ENCODE assay signal across 17 cellular contexts in genomic region chr16:54511181-54511731, GRCh38.
DNase-seq lines count a peak whose midpoint lies in the region; ATAC-seq and TF ChIP-seq lines count a peak whose summit lies in the region.
"Had no signal": no experiment of that assay in that cellular context is flagged by ENCODE, and none has a peak within 500 bp of the region (broad histone marks: within the 10 kb centered on the region; RNA-seq: fewer than 3 reads in every experiment).

No MANE protein-coding gene starts in this region.

- H3K36me3 ChIP-seq in SK-N-SH (replicated peaks in 1 of 2; ENCODE audit: control insufficient read depth in 1 of 2, insufficient read depth in 2 of 2, low read length in 1 of 2) (no peaks in the 10 kb centered on the region), skeletal muscle satellite cell (ENCODE audit: insufficient read depth, low read length) (no peaks in the 10 kb centered on the region)
- H3K36me3 ChIP-seq: ascending aorta, gastroesophageal sphincter had no signal

- H3K27me3 ChIP-seq in SK-N-SH (ENCODE audit: insufficient read depth): no peaks in the 10 kb centered on the region
- no peaks in the 10 kb centered on the region for H3K27me3 ChIP-seq in skeletal muscle satellite cell (ENCODE audit: control insufficient read depth, insufficient read depth, low read length)
- H3K27me3 ChIP-seq: ascending aorta had no signal

- no peaks in the 10 kb centered on the region for H3K36me3 Mint-ChIP-seq in MCF 10A (ENCODE audit: insufficient read depth, unreplicated experiment)
- H3K36me3 Mint-ChIP-seq: immature natural killer cell had no signal

- no peaks in the 10 kb centered on the region for H3K9me2 ChIP-seq in SK-N-SH

- H3K79me2 ChIP-seq in SK-N-SH (ENCODE audit: insufficient read depth): no peaks in the 10 kb centered on the region

- no peaks in the 10 kb centered on the region for H3K9me3 ChIP-seq in SK-N-SH
- no peaks in the 10 kb centered on the region for H3K9me3 ChIP-seq in skeletal muscle satellite cell (replicated peaks; ENCODE audit: low read length)
- H3K9me3 ChIP-seq: ascending aorta, gastroesophageal sphincter had no signal

- no peaks in the 10 kb centered on the region for H3K9me3 Mint-ChIP-seq in MCF 10A (ENCODE audit: unreplicated experiment)

- BruUV-seq in MCF 10A (replicated peaks; lab: Mats Ljungman, UMichigan): no TSS peak

- CTCF ChIA-PET in SK-N-SH (lab: Yijun Ruan, JAX): no interaction called here
- CTCF ChIA-PET in MCF 10A (lab: Yijun Ruan, JAX): interaction anchor here (0.6 to 0.9 kb wide), 4 partner anchors 9 to 190 kb away, joined by 3 to 5 read pairs (median 3); no protein-coding TSS in a partner anchor

- H3F3A ChIP-seq in SK-N-SH (replicated peaks; ENCODE audit: insufficient read depth): no peaks in the 10 kb centered on the region

- ATAC-seq in SK-N-SH treated with all-trans-retinoic acid at 6 μM for 48 hours (peak; percentile 35; the same call in 2 of the 3 replicates), GM21529 (IDR thresholded peaks at IDR 0.05; ENCODE audit: unreplicated experiment) (no peak), GM19035 (IDR thresholded peaks at IDR 0.05; ENCODE audit: unreplicated experiment) (no peak)
- ATAC-seq: gastroesophageal sphincter had no signal

- intact Hi-C loops in MCF 10A (cut with micrococcal nuclease): no loop called here

- no peak for TF ChIP-seq RAD21 in SK-N-SH (IDR thresholded peaks at IDR 0.05; ENCODE audit: low read length)

- H3K4me1 ChIP-seq in SK-N-SH (ENCODE audit: control insufficient read depth in 1 of 2, insufficient read depth in 2 of 2, low read depth in 1 of 2, low read length in 1 of 2) (peaks cover 5 to 8% of the 10 kb centered on the region in 2 experiments; a peak in 3 of 4 replicates), skeletal muscle satellite cell (ENCODE audit: control insufficient read depth, insufficient read depth, low read length) (peaks cover 15% of the 10 kb centered on the region)
- H3K4me1 ChIP-seq: ascending aorta had no signal

- no peak overlapping the region for H3K4me3 Mint-ChIP-seq in MCF 10A (ENCODE audit: unreplicated experiment)
- H3K4me3 Mint-ChIP-seq: immature natural killer cell had no signal

- WGBS in SK-N-SH (ENCODE audit: low lambda C conversion rate): 66% methylated on average over 4 of the region's 4 CpGs

- H3K27me3 Mint-ChIP-seq in MCF 10A (ENCODE audit: insufficient read depth, unreplicated experiment): peaks cover 7% of the 10 kb centered on the region

- H3K9ac ChIP-seq in SK-N-SH (no peak overlapping the region), skeletal muscle satellite cell (ENCODE audit: low read depth, low read length) (peak overlapping the region; percentile 18)

- no peak overlapping the region for H3K27ac ChIP-seq in SK-N-SH (ENCODE audit: low read depth in 2 of 2, low read length in 1 of 2)
- H3K27ac ChIP-seq: ascending aorta, gastroesophageal sphincter had no signal

- POLR2A ChIA-PET in SK-N-SH (lab: Yijun Ruan, JAX): no interaction called here
- POLR2A ChIA-PET in MCF 10A (lab: Yijun Ruan, JAX): interaction anchor here (0.7 kb wide), 1 partner anchor 11 kb away, joined by 5 read pairs; no protein-coding TSS in a partner anchor

- TF ChIP-seq CTCF in SK-N-SH (IDR thresholded peaks at IDR 0.05): no peak
- TF ChIP-seq CTCF in MCF 10A (IDR thresholded peaks at IDR 0.05; ENCODE audit: unreplicated experiment): no peak

- no peak for DNase-seq in SK-N-SH
- no peak for DNase-seq in MCF 10A (ENCODE audit: unreplicated experiment)
- DNase-seq in iris pigment epithelial cell (ENCODE audit: low read depth): peak; percentile 19
- DNase-seq in stimulated activated CD4-positive, alpha-beta T cell treated with anti-CD3 and anti-CD28 coated beads, Interleukin-2, amount 100 ng/mL, for 48 hours: no peak
- DNase-seq: immature natural killer cell; KG1; midbrain; NCI-H1694; posterior cingulate gyrus; stimulated activated CD4-positive, alpha-beta T cell treated with anti-CD3 and anti-CD28 coated beads, Interleukin-15, amount 100 ng/mL, for 24 hours; substantia nigra had no signal

- no peak overlapping the region for H3K4me2 ChIP-seq in SK-N-SH
- H3K4me2 ChIP-seq in skeletal muscle satellite cell (ENCODE audit: low read length): peak overlapping the region; percentile 49

- TF ChIP-seq EP300 in SK-N-SH (IDR thresholded peaks at IDR 0.05; ENCODE audit: borderline replicate concordance in 1 of 2, low read depth in 1 of 2, low read length in 1 of 2): no peak

- H3K4me3 ChIP-seq in SK-N-SH (ENCODE audit: low read depth in 2 of 2, low read length in 1 of 2) (no peak overlapping the region), skeletal muscle satellite cell (ENCODE audit: low read length) (no peak overlapping the region)
- H3K4me3 ChIP-seq: ascending aorta, gastroesophageal sphincter had no signal

- H3K27ac Mint-ChIP-seq in MCF 10A (ENCODE audit: low read depth, unreplicated experiment): peak overlapping the region; percentile 61
- H3K27ac Mint-ChIP-seq: immature natural killer cell had no signal

- H4K20me1 ChIP-seq in SK-N-SH (ENCODE audit: insufficient read depth): no peaks in the 10 kb centered on the region

- no peak overlapping the region for H2AFZ ChIP-seq in SK-N-SH (ENCODE audit: low read depth)

- peaks cover 8% of the 10 kb centered on the region for H3K4me1 Mint-ChIP-seq in MCF 10A (ENCODE audit: insufficient read depth, unreplicated experiment)
- H3K4me1 Mint-ChIP-seq: immature natural killer cell had no signal

TF ChIP-seq in SK-N-SH treated with all-trans-retinoic acid at 6 μM for 48 hours, 23 proteins besides CTCF, POLR2A, EP300 and RAD21:
- peak; percentile 50 for TF ChIP-seq ISL1 (CRISPR knock-in tag; IDR thresholded peaks at IDR 0.05)
- no peak for TF ChIP-seq OSR1 (CRISPR knock-in tag; IDR thresholded peaks at IDR 0.05)
- no peak for TF ChIP-seq CSDC2 (CRISPR knock-in tag; IDR thresholded peaks at IDR 0.05)

TF ChIP-seq in SK-N-SH, 30 proteins besides CTCF, POLR2A, EP300 and RAD21:
- TF ChIP-seq JUND (IDR thresholded peaks at IDR 0.05) (no peak), YY1 (IDR thresholded peaks at IDR 0.05; ENCODE audit: low read depth) (no peak), MXI1 (IDR thresholded peaks at IDR 0.05; ENCODE audit: low read depth, low read length) (no peak), EZH2phosphoT487 (IDR thresholded peaks at IDR 0.05; ENCODE audit: borderline replicate concordance, low read depth) (no peak), FOSL2 (IDR thresholded peaks at IDR 0.05; ENCODE audit: borderline replicate concordance, low read depth) (no peak), GATA2 (CRISPR knock-in tag; IDR thresholded peaks at IDR 0.05) (no peak), REST (IDR thresholded peaks at IDR 0.05; ENCODE audit: low read depth, low read length) (no peak), TAF1 (IDR thresholded peaks at IDR 0.05; ENCODE audit: borderline replicate concordance, low read depth, low read length) (no peak), IRF3 (IDR thresholded peaks at IDR 0.05; ENCODE audit: low read depth, low read length) (no peak), FOXJ3 (CRISPR knock-in tag; IDR thresholded peaks at IDR 0.05) (no peak), NFIC (IDR thresholded peaks at IDR 0.05; ENCODE audit: borderline replicate concordance) (no peak)
